ENCODE assay signal across 1 cellular context in genomic region chr3:45659661-45660566, GRCh38.
TF ChIP-seq lines count a peak whose summit lies in the region.

No MANE protein-coding gene starts in this region.

TF ChIP-seq in A549, 52 proteins besides CTCF, POLR2A, EP300 and RAD21 (continued from another document):
- TF ChIP-seq ATOH8 (CRISPR knock-in tag; IDR thresholded peaks at IDR 0.05; ENCODE audit: low read depth) = no peak
- TF ChIP-seq, protein P1, sequence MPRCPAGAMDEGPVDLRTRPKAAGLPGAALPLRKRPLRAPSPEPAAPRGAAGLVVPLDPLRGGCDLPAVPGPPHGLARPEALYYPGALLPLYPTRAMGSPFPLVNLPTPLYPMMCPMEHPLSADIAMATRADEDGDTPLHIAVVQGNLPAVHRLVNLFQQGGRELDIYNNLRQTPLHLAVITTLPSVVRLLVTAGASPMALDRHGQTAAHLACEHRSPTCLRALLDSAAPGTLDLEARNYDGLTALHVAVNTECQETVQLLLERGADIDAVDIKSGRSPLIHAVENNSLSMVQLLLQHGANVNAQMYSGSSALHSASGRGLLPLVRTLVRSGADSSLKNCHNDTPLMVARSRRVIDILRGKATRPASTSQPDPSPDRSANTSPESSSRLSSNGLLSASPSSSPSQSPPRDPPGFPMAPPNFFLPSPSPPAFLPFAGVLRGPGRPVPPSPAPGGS (IDR thresholded peaks at IDR 0.05) = no peak
- TF ChIP-seq SMC3 (IDR thresholded peaks at IDR 0.05) = 0 out of 3 replicates have a peak, but pooled peaks have one; percentile 11
- TF ChIP-seq CBX8 (IDR thresholded peaks at IDR 0.05) = no peak
- TF ChIP-seq RFX5 (IDR thresholded peaks at IDR 0.05) = no peak
- TF ChIP-seq CEBPB (IDR thresholded peaks at IDR 0.05) = peak in 1 of 2 experiments; percentile 13; a peak in 1 of 4 replicates
- no peak for TF ChIP-seq RNF2 (IDR thresholded peaks at IDR 0.05; ENCODE audit: borderline replicate concordance, low read depth)
- no peak for TF ChIP-seq CHD2 (IDR thresholded peaks at IDR 0.05; ENCODE audit: low read length, partially characterized antibody)
- TF ChIP-seq, protein P2, sequence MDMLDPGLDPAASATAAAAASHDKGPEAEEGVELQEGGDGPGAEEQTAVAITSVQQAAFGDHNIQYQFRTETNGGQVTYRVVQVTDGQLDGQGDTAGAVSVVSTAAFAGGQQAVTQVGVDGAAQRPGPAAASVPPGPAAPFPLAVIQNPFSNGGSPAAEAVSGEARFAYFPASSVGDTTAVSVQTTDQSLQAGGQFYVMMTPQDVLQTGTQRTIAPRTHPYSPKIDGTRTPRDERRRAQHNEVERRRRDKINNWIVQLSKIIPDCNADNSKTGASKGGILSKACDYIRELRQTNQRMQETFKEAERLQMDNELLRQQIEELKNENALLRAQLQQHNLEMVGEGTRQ (IDR thresholded peaks at IDR 0.05) = no peak
- no peak for TF ChIP-seq NR3C1 (IDR thresholded peaks at IDR 0.05)
TF ChIP-seq in A549: peak in this region for 6.
